Comparison of ENCODE assay signal across 8 cellular contexts in genomic region chr15:92845109-92845508, GRCh38. TPM values are rescaled to one million over a fixed set of nuclear protein-coding genes. Genes with fewer than 3 reads are reported as not detected.
DNase-seq lines count a peak whose midpoint lies in the region; ATAC-seq, FAIRE-seq and TF ChIP-seq lines count a peak whose summit lies in the region.

No MANE protein-coding gene starts in this region.

- no peak overlapping the region for H3K4me3 ChIP-seq in mammary epithelial cell (replicated peaks in 1 of 3; ENCODE audit: insufficient read depth in 1 of 3, low read depth in 2 of 3, low read length in 3 of 3)
- no peak overlapping the region for H3K4me3 ChIP-seq in adrenal gland
- H3K4me3 ChIP-seq in gastroesophageal sphincter: no peak overlapping the region
- no peak overlapping the region for H3K4me3 ChIP-seq in WERI-Rb-1 (ENCODE audit: low read depth, low read length)

- H3K27me3 ChIP-seq in mammary epithelial cell (ENCODE audit: insufficient read depth, low read length): no peaks in the 10 kb centered on the region
- H3K27me3 ChIP-seq in adrenal gland: no peaks in the 10 kb centered on the region
- H3K27me3 ChIP-seq in gastroesophageal sphincter: no peaks in the 10 kb centered on the region
- no peaks in the 10 kb centered on the region for H3K27me3 ChIP-seq in WERI-Rb-1 (ENCODE audit: insufficient read depth, low read depth, severe bottlenecking)

- no peaks in the 10 kb centered on the region for H3K27me3 Mint-ChIP-seq in memory B cell

- H3K79me2 ChIP-seq in mammary epithelial cell (ENCODE audit: insufficient read depth, low read length): no peaks in the 10 kb centered on the region

- TF ChIP-seq POLR2A in GM12891 (IDR thresholded peaks at IDR 0.05; ENCODE audit: low read depth, low read length) (no peak), adrenal gland (IDR thresholded peaks at IDR 0.05) (no peak), gastroesophageal sphincter (IDR thresholded peaks at IDR 0.05) (no peak)

- in situ Hi-C loops in mammary epithelial cell (cut with MboI; ENCODE audit: low sequenced_read_pairs in 2 of 2): no loop called here

- H3K9me3 ChIP-seq in mammary epithelial cell (replicated peaks; ENCODE audit: insufficient read depth, low read length) (no peaks in the 10 kb centered on the region), adrenal gland (replicated peaks in 1 of 3) (no peaks in the 10 kb centered on the region), gastroesophageal sphincter (no peaks in the 10 kb centered on the region), WERI-Rb-1 (ENCODE audit: severe bottlenecking) (peaks cover 2% of the 10 kb centered on the region)

- H3K27ac ChIP-seq in mammary epithelial cell (ENCODE audit: insufficient read depth, low read depth, low read length) (no peak overlapping the region), adrenal gland (peak overlapping the region in 1 of 5 donors; percentile 67), gastroesophageal sphincter (no peak overlapping the region), WERI-Rb-1 (no peak overlapping the region)

- H3K9me3 Mint-ChIP-seq in memory B cell: no peaks in the 10 kb centered on the region

- BruUV-seq in mammary epithelial cell (replicated peaks; lab: Mats Ljungman, UMichigan): no TSS peak

- peak overlapping the region; percentile 87 for H2AFZ ChIP-seq in mammary epithelial cell (ENCODE audit: low read depth, low read length)

- peak overlapping the region; percentile 79 for H3K4me3 Mint-ChIP-seq in memory B cell

- DNase-seq in GM12891 (ENCODE audit: insufficient read length, low spot score): no peak
- DNase-seq in NCI-H2029 treated with DMSO at 0.1 percent for 48 hours (lab: John Stamatoyannopoulos, UW): peak; percentile 6
- peak; percentile 35 for DNase-seq in mammary epithelial cell
- DNase-seq in memory B cell (ENCODE audit: low spot score in 2 of 2): peak in 1 of 2 donors; percentile 62
- DNase-seq in adrenal gland: no peak
- no peak for DNase-seq in WERI-Rb-1

- no peak for TF ChIP-seq EP300 in gastroesophageal sphincter (IDR thresholded peaks at IDR 0.05)

- no peaks in the 10 kb centered on the region for H4K20me1 ChIP-seq in mammary epithelial cell (ENCODE audit: insufficient read depth, low read length)

- CTCF ChIA-PET in mammary epithelial cell (lab: Charles Lee; ENCODE audit: low non-redundant PET): no interaction called here

- H3K9ac ChIP-seq in mammary epithelial cell (ENCODE audit: insufficient read depth, low read length): no peak overlapping the region

- H3K4me1 Mint-ChIP-seq in memory B cell: peaks cover 33% of the 10 kb centered on the region

- peak; percentile 72 for ATAC-seq in GM21737 (IDR thresholded peaks at IDR 0.05; ENCODE audit: unreplicated experiment)
- ATAC-seq in memory B cell (ENCODE audit: low read depth): peak; percentile 62
- ATAC-seq in gastroesophageal sphincter: no peak

- dilution Hi-C loops in mammary epithelial cell (cut with HindIII; ENCODE audit: low sequenced_read_pairs): no loop called here

- peaks cover 7% of the 10 kb centered on the region for H3K4me1 ChIP-seq in mammary epithelial cell (ENCODE audit: insufficient read depth, low read length)
- peaks cover 0 to 12% of the 10 kb centered on the region in 2 donors for H3K4me1 ChIP-seq in adrenal gland (replicated peaks in 1 of 2)
- peaks cover 0 to 7% (median 0%) of the 10 kb centered on the region in 3 donors for H3K4me1 ChIP-seq in gastroesophageal sphincter

- peak; percentile 55 for FAIRE-seq in GM12891 (lab: Jason Lieb, UNC)

- peak overlapping the region; percentile 13 for H3K4me2 ChIP-seq in mammary epithelial cell (ENCODE audit: insufficient read depth, low read depth, low read length)

- TF ChIP-seq CTCF in mammary epithelial cell (conservative IDR thresholded peaks at IDR 0.05 in 1 of 2, IDR thresholded peaks at IDR 0.05 in 1 of 2; ENCODE audit: extremely low read depth in 1 of 2, insufficient read depth in 1 of 2, low read depth in 1 of 2, low read length in 2 of 2) (no peak), adrenal gland (IDR thresholded peaks at IDR 0.05) (no peak), gastroesophageal sphincter (IDR thresholded peaks at IDR 0.05) (no peak), WERI-Rb-1 (IDR thresholded peaks at IDR 0.05; ENCODE audit: low read depth, low read length) (no peak)

- peak overlapping the region; percentile 90 for H3K27ac Mint-ChIP-seq in memory B cell

- no peaks in the 10 kb centered on the region for H3K36me3 ChIP-seq in mammary epithelial cell (ENCODE audit: insufficient read depth, low read length)
- H3K36me3 ChIP-seq in adrenal gland (replicated peaks in 1 of 2): no peaks in the 10 kb centered on the region
- H3K36me3 ChIP-seq in gastroesophageal sphincter: no peaks in the 10 kb centered on the region
- no peaks in the 10 kb centered on the region for H3K36me3 ChIP-seq in WERI-Rb-1

- H3K36me3 Mint-ChIP-seq in memory B cell: no peaks in the 10 kb centered on the region

- intact Hi-C loops in mammary epithelial cell (cut with micrococcal nuclease) (no loop called here), adrenal gland (cut with DNase I) (no loop called here)

TF ChIP-seq in GM12891, 5 proteins besides CTCF, POLR2A, EP300 and RAD21:
- TF ChIP-seq SPI1 (IDR thresholded peaks at IDR 0.05; ENCODE audit: low read depth, low read length) (peak; percentile 82), PAX5 (IDR thresholded peaks at IDR 0.05; ENCODE audit: insufficient read depth, low read length, severe bottlenecking) (no peak), POU2F2 (IDR thresholded peaks at IDR 0.05; ENCODE audit: low read depth, low read length) (no peak), POLR2AphosphoS5 (IDR thresholded peaks at IDR 0.05; ENCODE audit: low read depth, low read length) (no peak)

RNA-seq across cellular contexts. Expression of gene CHD2, which starts 55.0 kb away (rescaled TPM):
- polyA plus RNA-seq in GM12891 (2012; ENCODE audit: low read depth, missing spikeins): 45.4 TPM
- 100 to 1,000 TPM in 1 of 2 donors, 10 to 100 TPM in 1; 65.0 to 103 TPM for total RNA-seq in mammary epithelial cell
- polyA plus RNA-seq in mammary epithelial cell: 16.9 TPM
- polyA minus RNA-seq in mammary epithelial cell: 67.0 TPM
- 100 to 1,000 TPM in 2 of 8 donors, 10 to 100 TPM in 6; 41.3 to 115 (median 83.1) TPM for total RNA-seq in adrenal gland
- 10 to 100 TPM; 40.1 to 60.2 (median 50.3) TPM for polyA plus RNA-seq in adrenal gland
- 100 to 1,000 TPM in 2 of 4 donors, 10 to 100 TPM in 2; 41.9 to 144 (median 81.8) TPM for total RNA-seq in gastroesophageal sphincter

Comparison
In these comparisons a context has a peak if more than half of its experiments do, and no peak if none do; other contexts are left out.
1. DNase-seq: peak in NCI-H2029 treated with DMSO at 0.1 percent for 48 hours (single experiment) and mammary epithelial cell (single experiment); none in GM12891 (single experiment), adrenal gland (0 of 7) and WERI-Rb-1 (single experiment).